ENCODE assay signal across 23 cellular contexts in the genomic region with DNA sequence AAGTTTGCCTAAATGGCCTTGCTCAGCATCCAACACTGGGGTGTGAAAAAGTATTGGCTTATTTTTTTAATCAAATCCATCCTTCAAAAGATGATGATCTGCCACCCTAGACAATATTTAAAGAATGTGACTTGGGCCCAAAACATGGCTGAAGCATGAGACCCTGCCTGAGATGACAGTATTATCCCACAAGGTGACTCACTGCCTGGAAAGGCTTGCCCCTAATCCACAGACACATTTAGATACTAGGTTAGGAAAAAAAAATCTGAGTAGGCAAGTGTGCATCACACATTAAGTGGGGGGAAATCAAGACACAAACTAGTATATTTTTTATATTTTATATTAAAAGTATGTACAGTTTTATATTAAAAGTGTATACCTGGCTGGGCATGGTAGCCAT. TPM values are rescaled to one million over a fixed set of nuclear protein-coding genes. Genes with fewer than 3 reads are reported as not detected.
DNase-seq lines count a peak whose midpoint lies in the region; ATAC-seq and TF ChIP-seq lines count a peak whose summit lies in the region.
"Had no signal": no experiment of that assay in that cellular context is flagged by ENCODE, and none has a peak within 500 bp of the region (broad histone marks: within the 10 kb centered on the region; RNA-seq: fewer than 3 reads in every experiment).

No MANE protein-coding gene starts in this region.

- H3K36me3 Mint-ChIP-seq in HFFc6 (ENCODE audit: low read depth) = 0 out of 2 replicates have a peak, but pooled peaks cover 6% of the 10 kb centered on the region
- H3K36me3 Mint-ChIP-seq: naive thymus-derived CD4-positive, alpha-beta T cell; type B pancreatic cell had no signal

- TF ChIP-seq CTCF in SK-N-SH (IDR thresholded peaks at IDR 0.05) = no peak
- TF ChIP-seq CTCF in HFFc6 (IDR thresholded peaks at IDR 0.05) = no peak
- no peak for TF ChIP-seq CTCF in osteoblast (IDR thresholded peaks at IDR 0.05; ENCODE audit: extremely low read depth, low read depth, low read length)
- TF ChIP-seq CTCF in brain microvascular endothelial cell (IDR thresholded peaks at IDR 0.05; ENCODE audit: low read depth, low read length, missing control alignments) = no peak

- H3K27me3 Mint-ChIP-seq in HFFc6 (ENCODE audit: insufficient read depth) = peaks cover 2% of the 10 kb centered on the region; the same call in 1 of the 2 replicates
- H3K27me3 Mint-ChIP-seq: activated CD4-positive, alpha-beta memory T cell treated with anti-CD3 and anti-CD28 coated beads, Interleukin-2, amount 10 ng/mL, durations not matched to agents 7 days and 5 days; central memory CD8-positive, alpha-beta T cell; naive thymus-derived CD4-positive, alpha-beta T cell; T-helper 17 cell; type B pancreatic cell had no signal

- no peak overlapping the region for H3K4me2 ChIP-seq in SK-N-SH
- no peak overlapping the region for H3K4me2 ChIP-seq in osteoblast (ENCODE audit: insufficient read depth, low read length)

- no peak for TF ChIP-seq RAD21 in SK-N-SH (IDR thresholded peaks at IDR 0.05; ENCODE audit: low read length)

- in situ Hi-C loops in brain microvascular endothelial cell (cut with HindIII; ENCODE audit: low pct_ligation_motif_present, low sequenced_read_pairs) = no loop called here

- peaks cover 88% of the 10 kb centered on the region for H3K79me2 ChIP-seq in SK-N-SH (ENCODE audit: insufficient read depth)
- peaks cover 70% of the 10 kb centered on the region for H3K79me2 ChIP-seq in osteoblast (ENCODE audit: insufficient read depth, low read length)

- H3K27ac Mint-ChIP-seq in HFFc6 = peak overlapping the region; percentile 81
- H3K27ac Mint-ChIP-seq: activated CD4-positive, alpha-beta memory T cell treated with anti-CD3 and anti-CD28 coated beads, Interleukin-2, amount 10 ng/mL, durations not matched to agents 7 days and 5 days; T-helper 17 cell; type B pancreatic cell had no signal

- ATAC-seq in SK-N-SH treated with all-trans-retinoic acid at 6 μM for 48 hours (no peak), GM21576 (IDR thresholded peaks at IDR 0.05; ENCODE audit: unreplicated experiment) (no peak)
- ATAC-seq: naive thymus-derived CD4-positive, alpha-beta T cell; pancreas; T-helper 17 cell had no signal

- no peak overlapping the region for H3K9ac ChIP-seq in SK-N-SH

- H3K36me3 ChIP-seq in SK-N-SH (replicated peaks in 1 of 2; ENCODE audit: control insufficient read depth in 1 of 2, insufficient read depth in 2 of 2, low read length in 1 of 2) = peaks cover 0 to 3% of the 10 kb centered on the region in 2 experiments
- H3K36me3 ChIP-seq in osteoblast (ENCODE audit: insufficient read depth, low read length) = no peaks in the 10 kb centered on the region
- H3K36me3 ChIP-seq in brain microvascular endothelial cell (replicated peaks) = no peaks in the 10 kb centered on the region
- H3K36me3 ChIP-seq: adrenal gland, BE2C, pancreas had no signal

- H3K27me3 ChIP-seq in SK-N-SH (ENCODE audit: insufficient read depth) = no peaks in the 10 kb centered on the region
- no peaks in the 10 kb centered on the region for H3K27me3 ChIP-seq in osteoblast (ENCODE audit: insufficient read depth, low read length)
- H3K27me3 ChIP-seq in brain microvascular endothelial cell (replicated peaks) = no peaks in the 10 kb centered on the region
- H3K27me3 ChIP-seq: adrenal gland, BE2C, pancreas had no signal

- TF ChIP-seq EP300 in SK-N-SH (IDR thresholded peaks at IDR 0.05; ENCODE audit: borderline replicate concordance in 1 of 2, low read depth in 1 of 2, low read length in 1 of 2) = no peak

- H3K9me2 ChIP-seq in SK-N-SH = no peaks in the 10 kb centered on the region

- no peaks in the 10 kb centered on the region for H3K9me3 Mint-ChIP-seq in HFFc6
- H3K9me3 Mint-ChIP-seq: activated CD4-positive, alpha-beta memory T cell treated with anti-CD3 and anti-CD28 coated beads, Interleukin-2, amount 10 ng/mL, durations not matched to agents 7 days and 5 days; central memory CD8-positive, alpha-beta T cell; naive thymus-derived CD4-positive, alpha-beta T cell; type B pancreatic cell had no signal

- peaks cover 44% of the 10 kb centered on the region for H3F3A ChIP-seq in SK-N-SH (replicated peaks; ENCODE audit: insufficient read depth)

- H3K27ac ChIP-seq in SK-N-SH (ENCODE audit: low read depth in 2 of 2, low read length in 1 of 2) = peak overlapping the region in 1 of 2 experiments; percentile 79; a peak in 2 of 4 replicates
- peak overlapping the region; percentile 37 for H3K27ac ChIP-seq in osteoblast (ENCODE audit: low read depth, low read length)
- H3K27ac ChIP-seq in brain microvascular endothelial cell = no peak overlapping the region
- H3K27ac ChIP-seq: 22Rv1, pancreas had no signal

- peak overlapping the region; percentile 45; the same call in 1 of the 2 replicates for H3K4me3 Mint-ChIP-seq in HFFc6
- H3K4me3 Mint-ChIP-seq: activated CD4-positive, alpha-beta memory T cell treated with anti-CD3 and anti-CD28 coated beads, Interleukin-2, amount 10 ng/mL, durations not matched to agents 7 days and 5 days; central memory CD8-positive, alpha-beta T cell; naive thymus-derived CD4-positive, alpha-beta T cell; T-helper 17 cell; type B pancreatic cell had no signal

- no peak overlapping the region for H3K4me3 ChIP-seq in SK-N-SH (ENCODE audit: low read depth in 2 of 2, low read length in 1 of 2)
- H3K4me3 ChIP-seq in osteoblast (ENCODE audit: insufficient read depth, low read length) = no peak overlapping the region
- H3K4me3 ChIP-seq in brain microvascular endothelial cell (ENCODE audit: low read depth, low read length) = no peak overlapping the region
- H3K4me3 ChIP-seq: adrenal gland, lung, pancreas had no signal

- POLR2A ChIA-PET in SK-N-SH (lab: Yijun Ruan, JAX) = no interaction called here

- DNase-seq in SK-N-SH = no peak
- DNase-seq in HFFc6 = peak; percentile 32
- DNase-seq in amniotic stem cell (lab: John Stamatoyannopoulos, UW) = peak; percentile 25
- no peak for DNase-seq in osteoblast (ENCODE audit: insufficient read length, low spot score, missing footprints)
- no peak for DNase-seq in epidermal melanocyte (ENCODE audit: insufficient read length, low spot score)
- DNase-seq in brain microvascular endothelial cell = no peak
- DNase-seq: activated CD4-positive, alpha-beta memory T cell treated with anti-CD3 and anti-CD28 coated beads, Interleukin-2, amount 10 ng/mL, durations not matched to agents 7 days and 5 days; adrenal gland; BE2C; effector CD8-positive, alpha-beta T cell; GF-D8; naive thymus-derived CD4-positive, alpha-beta T cell; NCI-H146; pancreas; stimulated activated CD4-positive, alpha-beta T cell treated with anti-CD3 and anti-CD28 coated beads, Interleukin-1b, Interleukin-23, amount 100 ng/mL, for 48 hours; stimulated activated naive CD4-positive, alpha-beta T cell; T-helper 17 cell had no signal

- CTCF ChIA-PET in SK-N-SH (lab: Yijun Ruan, JAX) = interaction anchor here (1.5 to 2.9 kb wide), 2 partner anchors 15 to 253 kb away, joined by 4 to 14 read pairs; a partner anchor contains a TSS

- H2AFZ ChIP-seq in SK-N-SH (ENCODE audit: low read depth) = no peak overlapping the region
- H2AFZ ChIP-seq in osteoblast (ENCODE audit: low read length) = no peak overlapping the region

- peaks cover 97% of the 10 kb centered on the region for H3K4me1 Mint-ChIP-seq in HFFc6 (ENCODE audit: low read depth)

- H3K9me3 ChIP-seq in SK-N-SH = no peaks in the 10 kb centered on the region
- H3K9me3 ChIP-seq in osteoblast (ENCODE audit: low read depth, low read length) = no peaks in the 10 kb centered on the region
- H3K9me3 ChIP-seq: adrenal gland, BE2C, pancreas had no signal

- peaks cover 36 to 70% of the 10 kb centered on the region in 2 experiments for H3K4me1 ChIP-seq in SK-N-SH (ENCODE audit: control insufficient read depth in 1 of 2, insufficient read depth in 2 of 2, low read depth in 1 of 2, low read length in 1 of 2)
- peaks cover 83% of the 10 kb centered on the region for H3K4me1 ChIP-seq in osteoblast (ENCODE audit: insufficient read depth, low read length)
- H3K4me1 ChIP-seq: BE2C had no signal

- H4K20me1 ChIP-seq in SK-N-SH (ENCODE audit: insufficient read depth) (no peaks in the 10 kb centered on the region; the same call in 1 of the 2 replicates), osteoblast (ENCODE audit: insufficient read depth, low read length) (peaks cover 27% of the 10 kb centered on the region)

TF ChIP-seq in SK-N-SH, 30 proteins besides CTCF, POLR2A, EP300 and RAD21 (continues in another document):
- TF ChIP-seq FOSL2 (IDR thresholded peaks at IDR 0.05; ENCODE audit: borderline replicate concordance, low read depth) (peak; percentile 57; the same call in 1 of the 2 replicates), YY1 (IDR thresholded peaks at IDR 0.05; ENCODE audit: low read depth) (0 out of 2 replicates have a peak, but pooled peaks have one; percentile 19), FOXM1 (IDR thresholded peaks at IDR 0.05; ENCODE audit: low read depth) (no peak), RCOR1 (IDR thresholded peaks at IDR 0.05; ENCODE audit: low read length) (no peak)

TF ChIP-seq in SK-N-SH treated with all-trans-retinoic acid at 6 μM for 48 hours, 23 proteins besides CTCF, POLR2A, EP300 and RAD21 (continues in another document):
- TF ChIP-seq TCF4 (CRISPR knock-in tag; IDR thresholded peaks at IDR 0.05; ENCODE audit: borderline replicate concordance) (no peak), BACH2 (CRISPR knock-in tag; IDR thresholded peaks at IDR 0.05; ENCODE audit: borderline replicate concordance) (no peak)

RNA-seq across cellular contexts. Expression of a gene that starts 38.4 kb away (rescaled TPM):
- polyA plus RNA-seq in SK-N-SH (2012; rRNA removed) = 85.4 and 91.7 TPM in 2 replicates
- polyA plus RNA-seq in SK-N-SH (2012; cell fraction: cytosol; rRNA removed) = 44.8 and 62.7 TPM in 2 replicates
- 250 and 259 TPM in 2 replicates for polyA plus RNA-seq in SK-N-SH (2012; cell fraction: nucleus; rRNA removed)
- 100 to 1,000 TPM in 4 of 6 experiments, 10 to 100 TPM in 2; 92.1 to 144 (median 101) TPM for total RNA-seq in HFFc6 (2021; fragmentation: NEBNext Ultra II Directional; extraction: Animal tissue kit (Norgen Biotek cat#: 25700))
- 32.1 and 38.7 TPM in 2 replicates for total RNA-seq in osteoblast

RNA-seq across cellular contexts. Expression of a gene that starts 38.9 kb away (rescaled TPM):
- 3.6 and 5.5 TPM in 2 replicates for polyA plus RNA-seq in SK-N-SH (2012; rRNA removed)
- 1.9 and 2.3 TPM in 2 replicates for polyA plus RNA-seq in SK-N-SH (2012; cell fraction: cytosol; rRNA removed)
- 19.0 and 26.4 TPM in 2 replicates for polyA plus RNA-seq in SK-N-SH (2012; cell fraction: nucleus; rRNA removed)
- total RNA-seq in HFFc6 (2021; fragmentation: NEBNext Ultra II Directional; extraction: Animal tissue kit (Norgen Biotek cat#: 25700)) = under 1 TPM; 0.37 to 0.73 (median 0.61) TPM
- 1.8 and 2.9 TPM in 2 replicates for total RNA-seq in osteoblast
- total RNA-seq: activated CD4-positive, alpha-beta memory T cell treated with anti-CD3 and anti-CD28 coated beads, Interleukin-2, amount 10 ng/mL, durations not matched to agents 7 days and 5 days; T-helper 17 cell had no signal

Comparison
In these comparisons a context has a peak if more than half of its experiments do, and no peak if none do; other contexts are left out.
1. DNase-seq: peak in HFFc6 (single experiment) and amniotic stem cell (single experiment); none in SK-N-SH (single experiment), osteoblast (single experiment), epidermal melanocyte (single experiment) and brain microvascular endothelial cell (single experiment).